ENCODE assay signal across 1 cellular context in the genomic region with DNA sequence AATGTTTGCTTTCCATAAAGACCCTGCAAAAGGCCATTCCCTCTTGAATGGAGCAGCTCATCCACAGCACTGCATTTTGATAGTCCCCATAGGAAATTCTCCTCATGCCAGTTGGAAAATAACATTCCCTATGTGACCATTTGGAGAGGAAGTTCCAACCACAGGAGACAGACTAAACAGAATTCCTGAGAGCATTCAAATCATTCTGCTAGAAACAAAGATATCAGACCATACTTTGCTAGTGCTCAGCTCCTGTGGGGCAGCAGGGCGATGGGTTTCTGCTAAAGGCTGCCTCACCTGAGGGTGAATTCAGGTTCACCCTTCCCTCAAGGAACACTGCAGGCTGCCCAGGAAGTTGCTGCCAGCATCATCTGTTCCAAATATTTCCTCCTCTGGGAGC.
TF ChIP-seq lines count a peak whose summit lies in the region.

No MANE protein-coding gene starts in this region.

TF ChIP-seq in IMR-90, 13 proteins besides CTCF, POLR2A, EP300 and RAD21:
- TF ChIP-seq, protein P1, sequence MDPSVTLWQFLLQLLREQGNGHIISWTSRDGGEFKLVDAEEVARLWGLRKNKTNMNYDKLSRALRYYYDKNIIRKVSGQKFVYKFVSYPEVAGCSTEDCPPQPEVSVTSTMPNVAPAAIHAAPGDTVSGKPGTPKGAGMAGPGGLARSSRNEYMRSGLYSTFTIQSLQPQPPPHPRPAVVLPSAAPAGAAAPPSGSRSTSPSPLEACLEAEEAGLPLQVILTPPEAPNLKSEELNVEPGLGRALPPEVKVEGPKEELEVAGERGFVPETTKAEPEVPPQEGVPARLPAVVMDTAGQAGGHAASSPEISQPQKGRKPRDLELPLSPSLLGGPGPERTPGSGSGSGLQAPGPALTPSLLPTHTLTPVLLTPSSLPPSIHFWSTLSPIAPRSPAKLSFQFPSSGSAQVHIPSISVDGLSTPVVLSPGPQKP (IDR thresholded peaks at IDR 0.05; ENCODE audit: borderline replicate concordance, low read depth, low read length), result no peak
- no peak for TF ChIP-seq SMC3 (IDR thresholded peaks at IDR 0.05; ENCODE audit: low read depth, low read length)
